1 cellular context compared by ENCODE assay signal in genomic region chr14:105646175-105646574, GRCh38.
TF ChIP-seq lines count a peak whose summit lies in the region.

No MANE protein-coding gene starts in this region.

TF ChIP-seq in HCT116, 20 proteins besides CTCF, POLR2A, EP300 and RAD21 (continued from another document):
- TF ChIP-seq ZBTB33 (IDR thresholded peaks at IDR 0.05; ENCODE audit: extremely low read depth, insufficient replicate concordance, low read length) (no peak), JUND (IDR thresholded peaks at IDR 0.05) (no peak), MAX (IDR thresholded peaks at IDR 0.05) (no peak), CEBPB (IDR thresholded peaks at IDR 0.05; ENCODE audit: low read depth) (no peak), EZH2 (IDR thresholded peaks at IDR 0.05) (no peak), ZNF274 (IDR thresholded peaks at IDR 0.05; ENCODE audit: low read depth, low read length) (no peak), REST (IDR thresholded peaks at IDR 0.05; ENCODE audit: low read depth) (no peak), SIN3A (IDR thresholded peaks at IDR 0.05; ENCODE audit: low read depth) (no peak)
TF ChIP-seq in HCT116: peak in this region for 0.
